ENCODE assay signal across 8 cellular contexts in the genomic region with DNA sequence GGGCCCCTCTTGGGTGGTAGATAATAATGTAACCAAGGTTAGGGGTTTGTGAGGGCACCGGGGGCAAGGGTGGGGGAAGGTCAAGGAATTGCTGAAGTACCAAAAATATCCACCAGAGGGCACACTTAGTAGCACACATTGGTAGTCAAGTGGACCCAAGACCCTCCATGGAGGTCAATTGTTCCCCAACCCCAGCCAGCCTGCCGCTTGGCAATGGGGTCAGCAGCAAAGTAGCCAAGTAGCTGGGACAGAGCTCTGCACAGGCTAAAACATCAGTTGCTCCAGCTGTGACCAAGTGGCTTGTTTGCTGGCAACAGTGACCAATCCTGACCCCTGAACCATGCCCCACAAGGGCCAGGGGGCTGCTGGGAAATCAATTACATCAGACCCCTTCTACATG.
DNase-seq lines count a peak whose midpoint lies in the region; ATAC-seq and TF ChIP-seq lines count a peak whose summit lies in the region.

No MANE protein-coding gene starts in this region.

- no peak overlapping the region for H3K4me3 ChIP-seq in HFF-Myc (replicated peaks; ENCODE audit: low read depth, low read length)

- H3K36me3 Mint-ChIP-seq in stimulated activated effector memory CD8-positive, alpha-beta T cell treated with anti-CD3 and anti-CD28 coated beads, Interleukin-12 subunit alpha, Interleukin-12 subunit beta, amount 100 ng/mL, for 72 hours = no peaks in the 10 kb centered on the region

- peak; percentile 51 for ATAC-seq in stimulated activated effector memory CD8-positive, alpha-beta T cell treated with anti-CD3 and anti-CD28 coated beads, Interleukin-12 subunit alpha, Interleukin-12 subunit beta, amount 100 ng/mL, for 72 hours

- TF ChIP-seq CTCF in HFF-Myc (IDR thresholded peaks at IDR 0.05; ENCODE audit: low read depth, low read length, missing control alignments) = peak; percentile 64

- H3K27ac Mint-ChIP-seq in stimulated activated effector memory CD8-positive, alpha-beta T cell treated with anti-CD3 and anti-CD28 coated beads, Interleukin-12 subunit alpha, Interleukin-12 subunit beta, amount 100 ng/mL, for 72 hours = no peak overlapping the region

- H3K4me1 Mint-ChIP-seq in stimulated activated effector memory CD8-positive, alpha-beta T cell treated with anti-CD3 and anti-CD28 coated beads, Interleukin-12 subunit alpha, Interleukin-12 subunit beta, amount 100 ng/mL, for 72 hours = no peaks in the 10 kb centered on the region

- DNase-seq in NCI-H1092 treated with DMSO at 0.1 percent for 48 hours (lab: John Stamatoyannopoulos, UW) (peak; percentile 8), NCI-H1092 (lab: John Stamatoyannopoulos, UW) (no peak), HFF-Myc (ENCODE audit: extremely low read depth, low read depth) (no peak), SW480 (ENCODE audit: low spot score) (peak; percentile 11), T47D (ENCODE audit: low read depth in 1 of 2, low spot score in 1 of 2) (peak; percentile 35 to 37), kidney glomerular epithelial cell (lab: John Stamatoyannopoulos, UW) (peak; percentile 8), middle frontal gyrus (ENCODE audit: extremely low spot score, low spot score) (no peak)
- peak; percentile 58 to 73 for DNase-seq in stimulated activated effector memory CD8-positive, alpha-beta T cell treated with anti-CD3 and anti-CD28 coated beads, Interleukin-12 subunit alpha, Interleukin-12 subunit beta, amount 100 ng/mL, for 72 hours (ENCODE audit: low spot score in 2 of 2)

- in situ Hi-C loops in T47D (cut with HindIII; ENCODE audit: low pct_unique_long_range_greater_than_20kb, low sequenced_read_pairs) = no loop called here

- no peaks in the 10 kb centered on the region for H3K9me3 Mint-ChIP-seq in stimulated activated effector memory CD8-positive, alpha-beta T cell treated with anti-CD3 and anti-CD28 coated beads, Interleukin-12 subunit alpha, Interleukin-12 subunit beta, amount 100 ng/mL, for 72 hours

- H3K4me3 Mint-ChIP-seq in stimulated activated effector memory CD8-positive, alpha-beta T cell treated with anti-CD3 and anti-CD28 coated beads, Interleukin-12 subunit alpha, Interleukin-12 subunit beta, amount 100 ng/mL, for 72 hours = no peak overlapping the region

Comparison
In these comparisons a context has a peak if more than half of its experiments do, and no peak if none do; other contexts are left out.
1. DNase-seq: peak in NCI-H1092 treated with DMSO at 0.1 percent for 48 hours (single experiment), SW480 (single experiment), T47D (2 of 2), kidney glomerular epithelial cell (single experiment) and stimulated activated effector memory CD8-positive, alpha-beta T cell treated with anti-CD3 and anti-CD28 coated beads, Interleukin-12 subunit alpha, Interleukin-12 subunit beta, amount 100 ng/mL, for 72 hours (2 of 2); none in NCI-H1092 (single experiment), HFF-Myc (single experiment) and middle frontal gyrus (single experiment).